17 cellular contexts compared by ENCODE assay signal in the genomic region with DNA sequence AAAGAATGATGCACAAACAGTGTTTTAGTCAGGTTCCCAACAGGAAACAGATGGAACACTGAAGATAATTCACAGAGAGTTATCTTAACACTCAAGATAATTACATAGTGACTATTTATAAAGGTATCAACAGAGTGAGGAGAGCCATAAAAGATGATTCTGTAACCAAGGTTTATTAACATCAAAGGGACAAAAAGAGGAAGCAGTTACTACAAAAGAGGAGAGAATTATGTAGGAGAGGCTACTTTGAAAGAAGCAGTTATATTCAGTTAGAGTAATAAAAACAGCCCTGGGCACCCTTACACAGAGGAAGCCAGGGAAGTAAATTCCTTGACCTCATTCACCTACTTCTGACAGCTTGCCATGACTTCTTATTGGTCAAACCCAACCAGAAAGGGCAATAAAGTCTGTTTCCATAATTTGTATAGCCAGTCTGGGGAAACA.
DNase-seq lines count a peak whose midpoint lies in the region; ATAC-seq and TF ChIP-seq lines count a peak whose summit lies in the region.
"Had no signal": no experiment of that assay in that cellular context is flagged by ENCODE, and none has a peak within 500 bp of the region (broad histone marks: within the 10 kb centered on the region; RNA-seq: fewer than 3 reads in every experiment).

No MANE protein-coding gene starts in this region.

- H3K27me3 ChIP-seq in PC-3 (ENCODE audit: low read length) = no peaks in the 10 kb centered on the region
- H3K27me3 ChIP-seq: neutrophil, sigmoid colon, vagina had no signal

- H3K36me3 ChIP-seq in mesodermal cell (ENCODE audit: control insufficient read depth, insufficient read depth, low read length) (no peaks in the 10 kb centered on the region), PC-3 (ENCODE audit: low read depth, low read length) (no peaks in the 10 kb centered on the region)
- H3K36me3 ChIP-seq: neutrophil, sigmoid colon, vagina had no signal

- H3K4me1 ChIP-seq in mesodermal cell (ENCODE audit: control insufficient read depth, insufficient read depth, low read length, poor library complexity, severe bottlenecking) (no peaks in the 10 kb centered on the region), PC-3 (ENCODE audit: insufficient read depth, low read length) (no peaks in the 10 kb centered on the region)
- H3K4me1 ChIP-seq: sigmoid colon, vagina had no signal

- H3K9me2 ChIP-seq in PC-3 (replicated peaks; ENCODE audit: low read length) = no peaks in the 10 kb centered on the region

- CTCF ChIA-PET in PC-3 (lab: Charles Lee) = no interaction called here

- no peaks in the 10 kb centered on the region for H3F3A ChIP-seq in PC-3 (ENCODE audit: low read length, unreplicated experiment)

- H2AFZ ChIP-seq in PC-3 (ENCODE audit: low read length) = no peak overlapping the region
- H2AFZ ChIP-seq: GM23338 had no signal

- H3K79me2 ChIP-seq in PC-3 (ENCODE audit: low read length) = no peaks in the 10 kb centered on the region

- POLR2A ChIA-PET in PC-3 (lab: Charles Lee; ENCODE audit: unreplicated experiment) = no interaction called here

- H3K9me3 Mint-ChIP-seq in activated naive CD4-positive, alpha-beta T cell treated with anti-CD3 and anti-CD28 coated beads, Interleukin-2, amount 50 U/mL, for 72 hours = peaks cover 0 to 12% of the 10 kb centered on the region in 2 donors

- ATAC-seq in HG02678 (IDR thresholded peaks at IDR 0.05; ENCODE audit: unreplicated experiment) (peak; percentile 57), PC-3 (no peak), GM18909 (IDR thresholded peaks at IDR 0.05; ENCODE audit: poor library complexity, unreplicated experiment) (no peak)
- ATAC-seq in activated naive CD4-positive, alpha-beta T cell treated with anti-CD3 and anti-CD28 coated beads, Interleukin-2, amount 50 U/mL, for 72 hours = no peak
- ATAC-seq: GM23338 had no signal

- H3K36me3 Mint-ChIP-seq in activated naive CD4-positive, alpha-beta T cell treated with anti-CD3 and anti-CD28 coated beads, Interleukin-2, amount 50 U/mL, for 72 hours = peaks cover 0 to 11% of the 10 kb centered on the region in 2 donors
- H3K36me3 Mint-ChIP-seq: brain had no signal

- TF ChIP-seq CTCF in PC-3 (conservative IDR thresholded peaks at IDR 0.05; ENCODE audit: low read depth, low read length) = no peak

- no peak overlapping the region for H3K9ac ChIP-seq in PC-3 (ENCODE audit: low read length)

- H3K27ac ChIP-seq in mesodermal cell (ENCODE audit: low read depth, low read length, severe bottlenecking) = peak overlapping the region; percentile 18
- H3K27ac ChIP-seq in PC-3 (ENCODE audit: low read length) = no peak overlapping the region
- H3K27ac ChIP-seq: neutrophil, sigmoid colon, vagina had no signal

- no peak overlapping the region for H3K27ac Mint-ChIP-seq in activated naive CD4-positive, alpha-beta T cell treated with anti-CD3 and anti-CD28 coated beads, Interleukin-2, amount 50 U/mL, for 72 hours
- H3K27ac Mint-ChIP-seq: brain, GM23338 had no signal

- no TSS peak for BruUV-seq in PC-3 (replicated peaks; lab: Mats Ljungman, UMichigan)

- intact Hi-C loops in PC-3 (cut with micrococcal nuclease) = no loop called here

- no peaks in the 10 kb centered on the region for H4K20me1 ChIP-seq in PC-3 (ENCODE audit: low read length)

- H3K4me2 ChIP-seq in PC-3 (ENCODE audit: low read length) = no peak overlapping the region
- H3K4me2 ChIP-seq: GM23338 had no signal

- peak; percentile 41 for DNase-seq in NCI-H1105 (lab: John Stamatoyannopoulos, UW)
- peak; percentile 88 for DNase-seq in NOMO-1 treated with dmso at 0.1 percent for 144 hours (lab: John Stamatoyannopoulos, UW; ENCODE audit: unreplicated experiment)
- DNase-seq in stimulated activated CD8-positive, alpha-beta memory T cell treated with anti-CD3 and anti-CD28 coated beads, Interleukin-4, amount 100 ng/mL, for 48 hours = no peak
- DNase-seq in activated naive CD4-positive, alpha-beta T cell treated with anti-CD3 and anti-CD28 coated beads, Interleukin-2, amount 50 U/mL, for 72 hours (ENCODE audit: low spot score in 2 of 2) = no peak
- DNase-seq in PC-3 = no peak
- DNase-seq: activated gamma-delta T cell; NCI-H524 treated with DMSO at 0.1 percent for 48 hours; SHP77 treated with DMSO at 0.1 percent for 48 hours; sigmoid colon; stimulated activated naive CD4-positive, alpha-beta T cell treated with Interleukin-2 at 50 U/mL for 16 hours had no signal

- H3K9me3 ChIP-seq in mesodermal cell (ENCODE audit: control insufficient read depth, low read length) = no peaks in the 10 kb centered on the region
- no peaks in the 10 kb centered on the region for H3K9me3 ChIP-seq in PC-3 (ENCODE audit: low read length)
- H3K9me3 ChIP-seq: neutrophil, vagina had no signal

- H3K4me3 ChIP-seq in mesodermal cell (ENCODE audit: extremely low read depth, insufficient read depth, low read length, poor library complexity, severe bottlenecking) = no peak overlapping the region
- H3K4me3 ChIP-seq in PC-3 (ENCODE audit: low read length) = no peak overlapping the region
- H3K4me3 ChIP-seq: GM23338, sigmoid colon, vagina had no signal

Comparison
In these comparisons a context has a peak if more than half of its experiments do, and no peak if none do; other contexts are left out.
1. DNase-seq: peak in NCI-H1105 (single experiment) and NOMO-1 treated with dmso at 0.1 percent for 144 hours (single experiment); none in stimulated activated CD8-positive, alpha-beta memory T cell treated with anti-CD3 and anti-CD28 coated beads, Interleukin-4, amount 100 ng/mL, for 48 hours (single experiment), activated naive CD4-positive, alpha-beta T cell treated with anti-CD3 and anti-CD28 coated beads, Interleukin-2, amount 50 U/mL, for 72 hours (0 of 2) and PC-3 (single experiment).